20 cellular contexts compared by ENCODE assay signal in the genomic region with DNA sequence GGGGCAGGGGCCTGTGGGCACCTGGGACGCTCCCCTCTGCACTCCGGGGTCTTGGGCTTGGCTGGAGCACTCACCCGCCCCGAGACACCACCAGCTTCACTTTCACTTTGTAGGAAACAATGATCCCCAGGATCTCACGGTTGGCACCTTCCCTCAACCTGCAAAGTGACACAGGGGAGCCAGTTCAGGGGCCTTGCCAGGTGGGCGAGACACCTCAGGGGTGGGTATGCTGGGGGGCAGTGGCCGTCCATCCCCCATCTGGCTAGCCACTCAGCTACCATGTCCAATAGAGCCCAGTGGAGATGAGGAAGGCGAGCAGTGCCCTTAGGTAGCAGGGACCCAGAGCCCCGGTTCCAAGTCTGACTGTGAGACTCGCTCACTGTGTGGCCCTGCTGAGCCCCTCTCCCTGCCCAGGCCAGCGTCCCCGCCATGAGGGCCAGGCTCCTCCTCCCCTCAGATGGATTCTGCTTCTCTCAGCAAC. TPM values are rescaled to one million over a fixed set of nuclear protein-coding genes. Genes with fewer than 3 reads are reported as not detected.
A peak's percentile ranks its signal among the peaks of the same experiment; 100 is the strongest.
DNase-seq lines count a peak whose midpoint lies in the region; ATAC-seq and TF ChIP-seq lines count a peak whose summit lies in the region.
"Had no signal": no experiment of that assay in that cellular context is flagged by ENCODE, and none has a peak within 500 bp of the region (broad histone marks: within the 10 kb centered on the region; RNA-seq: fewer than 3 reads in every experiment).

No MANE protein-coding gene starts in this region.

- 62% methylated on average over 2 of the region's 12 CpGs for WGBS in right lobe of liver (ENCODE audit: insufficient coverage, low coverage, low lambda C conversion rate, missing lambda C conversion rate)

- peak overlapping the region; percentile 52 for H3K27ac Mint-ChIP-seq in T-helper 2 cell treated with Interferon-gamma antibody and Interleukin-4, amounts not matched to agents 5 μg/mL and 100 μg/mL, for 36 hours
- H3K27ac Mint-ChIP-seq in activated CD8-positive, alpha-beta T cell treated with anti-CD3 and anti-CD28 coated beads for 36 hours, result peak overlapping the region; percentile 54

- H3K9me3 Mint-ChIP-seq in T-helper 2 cell treated with Interferon-gamma antibody and Interleukin-4, amounts not matched to agents 5 μg/mL and 100 μg/mL, for 36 hours, result no peaks in the 10 kb centered on the region
- no peaks in the 10 kb centered on the region for H3K9me3 Mint-ChIP-seq in activated CD8-positive, alpha-beta T cell treated with anti-CD3 and anti-CD28 coated beads for 36 hours
- H3K9me3 Mint-ChIP-seq: naive B cell had no signal

- TF ChIP-seq CTCF in activated CD8-positive, alpha-beta T cell treated with anti-CD3 and anti-CD28 coated beads for 36 hours (IDR thresholded peaks at IDR 0.05), result no peak
- TF ChIP-seq CTCF in right lobe of liver (IDR thresholded peaks at IDR 0.05) (no peak), mucosa of descending colon (IDR thresholded peaks at IDR 0.05) (no peak)

- H3K4me2 ChIP-seq in BLaER1 treated with 17β-estradiol and CSF1 and Interleukin-3, amounts not matched to agents 10 nM and 100 nM, result peak overlapping the region; percentile 62 to 87 (median 76)

- H3K4me3 ChIP-seq in BLaER1 treated with 17β-estradiol and CSF1 and Interleukin-3, amounts not matched to agents 10 nM and 100 nM, result peak overlapping the region in 2 of 10 experiments; percentile 23 to 24; a peak in 1 of 20 replicates
- H3K4me3 ChIP-seq in right lobe of liver (no peak overlapping the region), mucosa of descending colon (no peak overlapping the region)

- H3K36me3 Mint-ChIP-seq in T-helper 2 cell treated with Interferon-gamma antibody and Interleukin-4, amounts not matched to agents 5 μg/mL and 100 μg/mL, for 36 hours (ENCODE audit: low read depth), result peaks cover 32% of the 10 kb centered on the region
- H3K36me3 Mint-ChIP-seq in activated CD8-positive, alpha-beta T cell treated with anti-CD3 and anti-CD28 coated beads for 36 hours (ENCODE audit: low read depth), result peaks cover 7% of the 10 kb centered on the region
- H3K36me3 Mint-ChIP-seq: naive B cell had no signal

- no peak for TF ChIP-seq POLR2A in right lobe of liver (IDR thresholded peaks at IDR 0.05)

- peaks cover 53 to 89% (median 81%) of the 10 kb centered on the region in 11 experiments for H3K36me3 ChIP-seq in BLaER1 treated with 17β-estradiol and CSF1 and Interleukin-3, amounts not matched to agents 10 nM and 100 nM
- H3K36me3 ChIP-seq in right lobe of liver (peaks cover 0 to 13% (median 3%) of the 10 kb centered on the region in 4 donors), mucosa of descending colon (ENCODE audit: low read depth) (no peaks in the 10 kb centered on the region)

- H3K4me1 ChIP-seq in BLaER1 treated with 17β-estradiol and CSF1 and Interleukin-3, amounts not matched to agents 10 nM and 100 nM, result peaks cover 60 to 70% (median 65%) of the 10 kb centered on the region in 10 experiments
- no peaks in the 10 kb centered on the region for H3K4me1 ChIP-seq in right lobe of liver
- no peaks in the 10 kb centered on the region for H3K4me1 ChIP-seq in mucosa of descending colon (ENCODE audit: low read depth)

- no peaks in the 10 kb centered on the region for H3K27me3 Mint-ChIP-seq in T-helper 2 cell treated with Interferon-gamma antibody and Interleukin-4, amounts not matched to agents 5 μg/mL and 100 μg/mL, for 36 hours (ENCODE audit: low read depth)
- H3K27me3 Mint-ChIP-seq in activated CD8-positive, alpha-beta T cell treated with anti-CD3 and anti-CD28 coated beads for 36 hours, result no peaks in the 10 kb centered on the region
- H3K27me3 Mint-ChIP-seq: naive B cell had no signal

- H3K27me3 ChIP-seq in BLaER1 treated with 17β-estradiol and CSF1 and Interleukin-3, amounts not matched to agents 10 nM and 100 nM, result no peaks in the 10 kb centered on the region
- H3K27me3 ChIP-seq in right lobe of liver, result no peaks in the 10 kb centered on the region

- intact Hi-C loops in activated CD8-positive, alpha-beta T cell treated with anti-CD3 and anti-CD28 coated beads for 36 hours (cut with micrococcal nuclease), result loop anchor here (10.0 kb wide), 1 partner anchor 262 kb away; no protein-coding TSS in a partner anchor
- intact Hi-C loops in right lobe of liver (cut with DNase I), result no loop called here
- intact Hi-C loops in mucosa of descending colon (cut with DNase I, micrococcal nuclease), result no loop called here

- H3K27ac ChIP-seq in BLaER1 treated with 17β-estradiol and CSF1 and Interleukin-3, amounts not matched to agents 10 nM and 100 nM, result peak overlapping the region in 10 of 11 experiments; percentile 1 to 82 (median 38); a peak in 15 of 22 replicates
- no peak overlapping the region for H3K27ac ChIP-seq in right lobe of liver
- H3K27ac ChIP-seq in substantia nigra (ENCODE audit: low read depth, low read length, poor library complexity, severe bottlenecking), result no peak overlapping the region

- no peak for DNase-seq in T-helper 2 cell treated with Interferon-gamma antibody and Interleukin-4, amounts not matched to agents 5 μg/mL and 100 μg/mL, for 36 hours (ENCODE audit: low spot score)
- no peak for DNase-seq in T-helper 2 cell
- DNase-seq in activated CD8-positive, alpha-beta T cell treated with anti-CD3 and anti-CD28 coated beads for 36 hours, result no peak
- DNase-seq in right lobe of liver, result peak in 2 of 3 donors; percentile 42 to 52
- no peak for DNase-seq in mucosa of descending colon
- DNase-seq in substantia nigra (lab: John Stamatoyannopoulos, UW), result no peak
- DNase-seq: 8988T; central memory CD4-positive, alpha-beta T cell; foreskin fibroblast; GOT3; naive B cell; NCI-H1930; NCI-H526 treated with DMSO at 0.1 percent for 48 hours; PC-3; trophoblast cell had no signal

- CTCF ChIA-PET in activated CD8-positive, alpha-beta T cell treated with anti-CD3 and anti-CD28 coated beads for 36 hours (lab: Charles Lee), result interaction anchor here (1.0 to 13.4 kb wide), 8 partner anchors 8 to 260 kb away, joined by 3 to 442 read pairs (median 14); partner anchors contain the start of gene TPBGL

- H4K20me1 ChIP-seq in BLaER1 treated with 17β-estradiol and CSF1 and Interleukin-3, amounts not matched to agents 10 nM and 100 nM, result peaks cover 0 to 81% (median 0%) of the 10 kb centered on the region in 11 experiments; a peak in 5 of 22 replicates

- peak overlapping the region; percentile 0 to 60 (median 40); a peak in 11 of 22 replicates for H3K9ac ChIP-seq in BLaER1 treated with 17β-estradiol and CSF1 and Interleukin-3, amounts not matched to agents 10 nM and 100 nM

- H3K9me3 ChIP-seq in BLaER1 treated with 17β-estradiol and CSF1 and Interleukin-3, amounts not matched to agents 10 nM and 100 nM (replicated peaks in 1 of 11), result no peaks in the 10 kb centered on the region
- no peaks in the 10 kb centered on the region for H3K9me3 ChIP-seq in right lobe of liver
- H3K9me3 ChIP-seq in mucosa of descending colon, result no peaks in the 10 kb centered on the region

- ATAC-seq in activated CD8-positive, alpha-beta T cell treated with anti-CD3 and anti-CD28 coated beads for 36 hours, result no peak
- ATAC-seq in right lobe of liver (no peak), mucosa of descending colon (no peak), GM21390 (IDR thresholded peaks at IDR 0.05; ENCODE audit: unreplicated experiment) (no peak)
- ATAC-seq: PC-3, SK-N-SH treated with all-trans-retinoic acid at 6 μM for 48 hours had no signal

- POLR2A ChIA-PET in activated CD8-positive, alpha-beta T cell treated with anti-CD3 and anti-CD28 coated beads for 36 hours (lab: Charles Lee), result interaction anchor here (1.1 kb wide), 1 partner anchor 9 kb away, joined by 3 read pairs; no protein-coding TSS in a partner anchor

- H3K4me3 Mint-ChIP-seq in T-helper 2 cell treated with Interferon-gamma antibody and Interleukin-4, amounts not matched to agents 5 μg/mL and 100 μg/mL, for 36 hours, result no peak overlapping the region
- H3K4me3 Mint-ChIP-seq in activated CD8-positive, alpha-beta T cell treated with anti-CD3 and anti-CD28 coated beads for 36 hours, result no peak overlapping the region

- H3K4me1 Mint-ChIP-seq in T-helper 2 cell treated with Interferon-gamma antibody and Interleukin-4, amounts not matched to agents 5 μg/mL and 100 μg/mL, for 36 hours (ENCODE audit: low read depth), result peaks cover 16% of the 10 kb centered on the region
- H3K4me1 Mint-ChIP-seq in activated CD8-positive, alpha-beta T cell treated with anti-CD3 and anti-CD28 coated beads for 36 hours (ENCODE audit: low read depth), result peaks cover 45% of the 10 kb centered on the region

RNA-seq across cellular contexts. Expression of gene TPBGL, which starts 32.3 kb away (rescaled TPM):
- under 1 TPM; 0.18 to 0.20 TPM for total RNA-seq in activated CD8-positive, alpha-beta T cell treated with anti-CD3 and anti-CD28 coated beads for 36 hours
- not detected for total RNA-seq in right lobe of liver
- total RNA-seq in mucosa of descending colon, result under 1 TPM in 2 of 3 donors, not detected in 1; 0.17 to 0.57 TPM
- total RNA-seq: liver, M059J, PC-3 had no signal

Comparison
In these comparisons a context has a peak if more than half of its experiments do, and no peak if none do; other contexts are left out.
1. DNase-seq: peak in right lobe of liver (2 of 3); none in T-helper 2 cell treated with Interferon-gamma antibody and Interleukin-4, amounts not matched to agents 5 μg/mL and 100 μg/mL, for 36 hours (single experiment), T-helper 2 cell (0 of 5), activated CD8-positive, alpha-beta T cell treated with anti-CD3 and anti-CD28 coated beads for 36 hours (single experiment), mucosa of descending colon (0 of 3) and substantia nigra (0 of 49).
2. H3K27ac ChIP-seq: peak in BLaER1 treated with 17β-estradiol and CSF1 and Interleukin-3, amounts not matched to agents 10 nM and 100 nM (10 of 11); none in right lobe of liver (0 of 3) and substantia nigra (single experiment).